In genomic region chr3:124702950-124703349, GRCh38 we compare ENCODE assay signal across 18 cellular contexts. TPM values are rescaled to one million over a fixed set of nuclear protein-coding genes. Genes with fewer than 3 reads are reported as not detected.
DNase-seq lines count a peak whose midpoint lies in the region; ATAC-seq, FAIRE-seq and TF ChIP-seq lines count a peak whose summit lies in the region.
"Had no signal": no experiment of that assay in that cellular context is flagged by ENCODE, and none has a peak within 500 bp of the region (broad histone marks: within the 10 kb centered on the region; RNA-seq: fewer than 3 reads in every experiment).

No MANE protein-coding gene starts in this region.

- no peak for TF ChIP-seq CTCF in HepG2 (CRISPR knock-in tag; IDR thresholded peaks at IDR 0.05)
- no peak for TF ChIP-seq CTCF in right lobe of liver (IDR thresholded peaks at IDR 0.05)

- CTCF ChIA-PET in HepG2 (lab: Yijun Ruan, JAX; ENCODE audit: low intra/inter-chr PET ratio, low total read pairs), result no interaction called here

- FAIRE-seq in HepG2 (lab: Jason Lieb, UNC) (no peak), RCC 7860 (lab: Jason Lieb, UNC) (peak; percentile 69)
- FAIRE-seq: D721Med, G401.6, GM12892, GM18507, HTR-8/SVneo had no signal

- H4K20me1 ChIP-seq in HepG2 (ENCODE audit: insufficient read depth, low read length), result no peaks in the 10 kb centered on the region

- no peak for DNase-seq in HepG2 (ENCODE audit: low spot score)
- no peak for DNase-seq in right lobe of liver
- peak; percentile 54 for DNase-seq in RCC 7860 (ENCODE audit: low spot score)
- DNase-seq in glomerular visceral epithelial cell (ENCODE audit: extremely low spot score), result peak; percentile 15
- DNase-seq: 8988T; Caco-2; CD4-positive, alpha-beta T cell; GM23248 had no signal

- H3K9ac ChIP-seq in HepG2 (ENCODE audit: insufficient read depth, low read depth, low read length), result no peak overlapping the region
- H3K9ac ChIP-seq: GM23248 had no signal

- H3K79me2 ChIP-seq in HepG2 (ENCODE audit: insufficient read depth, low read length), result peaks cover 10% of the 10 kb centered on the region

- ATAC-seq in HepG2, result no peak
- ATAC-seq in right lobe of liver, result no peak
- ATAC-seq in HG02973 (IDR thresholded peaks at IDR 0.05; ENCODE audit: unreplicated experiment), result no peak
- ATAC-seq in HG02981 (IDR thresholded peaks at IDR 0.05; ENCODE audit: unreplicated experiment), result no peak
- ATAC-seq in HG02885 (IDR thresholded peaks at IDR 0.05; ENCODE audit: poor library complexity, unreplicated experiment), result no peak

- no peaks in the 10 kb centered on the region for H3K36me3 ChIP-seq in HepG2 (replicated peaks in 1 of 2; ENCODE audit: control insufficient read depth in 1 of 2, insufficient read depth in 2 of 2, low read length in 2 of 2)
- H3K36me3 ChIP-seq in right lobe of liver, result no peaks in the 10 kb centered on the region
- H3K36me3 ChIP-seq: HAP-1 had no signal

- in situ Hi-C loops in HepG2 (cut with HindIII; ENCODE audit: extremely low pct_ligation_motif_present, low pct_unique_long_range_greater_than_20kb), result no loop called here

- H3K4me1 ChIP-seq in HepG2 (ENCODE audit: insufficient read depth, low read length) (peaks cover 57% of the 10 kb centered on the region), right lobe of liver (peaks cover 0 to 15% (median 1%) of the 10 kb centered on the region in 4 donors)
- H3K4me1 ChIP-seq: HAP-1 had no signal

- H3K9me3 ChIP-seq in HepG2 (ENCODE audit: low read length) (no peaks in the 10 kb centered on the region), right lobe of liver (no peaks in the 10 kb centered on the region)
- H3K9me3 ChIP-seq: Caco-2, HAP-1 had no signal

- 95% methylated on average over 7 of the region's 7 CpGs for WGBS in HepG2 (ENCODE audit: low lambda C conversion rate)
- WGBS in right lobe of liver (ENCODE audit: insufficient coverage, low coverage, low lambda C conversion rate, missing lambda C conversion rate), result 91% methylated on average over 6 of the region's 7 CpGs

- TF ChIP-seq EP300 in HepG2 (IDR thresholded peaks at IDR 0.05; ENCODE audit: low read depth in 2 of 2, low read length in 2 of 2), result no peak
- TF ChIP-seq EP300 in HepG2 (CRISPR knock-in tag; IDR thresholded peaks at IDR 0.05; ENCODE audit: borderline replicate concordance), result no peak

- POLR2A ChIA-PET in HepG2 (lab: Yijun Ruan, JAX), result no interaction called here

- no TSS peak for BruUV-seq in HepG2 (replicated peaks; lab: Mats Ljungman, UMichigan)

- no peak overlapping the region for H3K4me3 ChIP-seq in HepG2 (replicated peaks in 1 of 3; ENCODE audit: insufficient read depth in 1 of 3, low read depth in 2 of 3, low read length in 3 of 3)
- H3K4me3 ChIP-seq in right lobe of liver, result no peak overlapping the region
- H3K4me3 ChIP-seq: GM23248, HAP-1 had no signal

- intact Hi-C loops in HepG2 (cut with micrococcal nuclease; ENCODE audit: unreplicated experiment), result no loop called here
- intact Hi-C loops in right lobe of liver (cut with DNase I), result no loop called here

- no peak overlapping the region for H3K27ac ChIP-seq in HepG2 (ENCODE audit: extremely low read length, insufficient read depth, low read length)
- H3K27ac ChIP-seq in right lobe of liver, result no peak overlapping the region
- H3K27ac ChIP-seq: C4-2B, GM23248 had no signal

- H2AFZ ChIP-seq in HepG2 (ENCODE audit: low read length), result no peak overlapping the region
- H2AFZ ChIP-seq: GM23248 had no signal

- H3K27me3 ChIP-seq in HepG2 (ENCODE audit: control insufficient read depth in 1 of 2, insufficient read depth in 2 of 2, low read length in 2 of 2) (no peaks in the 10 kb centered on the region; a peak in 1 of 5 replicates), right lobe of liver (no peaks in the 10 kb centered on the region)

- no peak for TF ChIP-seq POLR2A in HepG2 (IDR thresholded peaks at IDR 0.05; ENCODE audit: insufficient read depth in 1 of 2, low read depth in 2 of 2, low read length in 2 of 2)
- TF ChIP-seq POLR2A in right lobe of liver (IDR thresholded peaks at IDR 0.05), result no peak

- TF ChIP-seq RAD21 in HepG2 (CRISPR knock-in tag; IDR thresholded peaks at IDR 0.05), result no peak

- peak overlapping the region; percentile 16; the same call in 1 of the 2 replicates for H3K4me2 ChIP-seq in HepG2 (ENCODE audit: low read depth, low read length)

TF ChIP-seq in HepG2, 621 proteins besides CTCF, POLR2A, EP300 and RAD21 (continues in another document):
- no peak for TF ChIP-seq GPBP1L1 (CRISPR knock-in tag; IDR thresholded peaks at IDR 0.05)
- no peak for TF ChIP-seq ZNF710 (CRISPR knock-in tag; IDR thresholded peaks at IDR 0.05; ENCODE audit: borderline replicate concordance)

RNA-seq across cellular contexts. Expression of gene UMPS, which starts 27.3 kb away (rescaled TPM):
- total RNA-seq in HepG2 (2016; rRNA removed; fragmentation: Illumina TruSeq; extraction: Trizol), result 74.2 and 117 TPM in 2 replicates
- total RNA-seq in HepG2 (2016; cell fraction: cytosol; rRNA removed; fragmentation: Illumina TruSeq; extraction: Trizol; ENCODE audit: low read depth), result 28.7 and 31.7 TPM in 2 replicates
- total RNA-seq in HepG2 (2016; cell fraction: insoluble cytoplasmic fraction; rRNA removed; fragmentation: Illumina TruSeq; extraction: Trizol), result 78.4 and 116 TPM in 2 replicates
- 34.6 and 40.8 TPM in 2 replicates for total RNA-seq in HepG2 (2016; cell fraction: membrane; rRNA removed; fragmentation: Illumina TruSeq; extraction: Trizol)
- total RNA-seq in HepG2 (2016; cell fraction: nucleus; rRNA removed; fragmentation: Illumina TruSeq; extraction: Trizol), result 44.6 and 58.8 TPM in 2 replicates
- 45.6 and 52.7 TPM in 2 replicates for polyA plus RNA-seq in HepG2 (2011; rRNA removed)
- polyA plus RNA-seq in HepG2 (2011; cell fraction: cytosol; rRNA removed), result 38.1 and 45.2 TPM in 2 replicates
- polyA plus RNA-seq in HepG2 (2011; cell fraction: nucleus; rRNA removed), result 17.0 and 19.5 TPM in 2 replicates
- 35.5 and 38.6 TPM in 2 replicates for polyA plus RNA-seq in HepG2 (2012)
- 5.6 and 7.5 TPM in 2 replicates for polyA plus RNA-seq in HepG2 (2016; cell fraction: cytosol; fragmentation: Illumina TruSeq; extraction: Trizol; ENCODE audit: low read depth)
- polyA plus RNA-seq in HepG2 (2016; cell fraction: insoluble cytoplasmic fraction; fragmentation: Illumina TruSeq; extraction: Trizol; ENCODE audit: low read depth), result 104 and 112 TPM in 2 replicates
- 11.5 and 11.6 TPM in 2 replicates for polyA plus RNA-seq in HepG2 (2016; cell fraction: membrane; fragmentation: Illumina TruSeq; extraction: Trizol; ENCODE audit: low read depth)
- polyA plus RNA-seq in HepG2 (2016; cell fraction: nucleus; fragmentation: Illumina TruSeq; extraction: Trizol; ENCODE audit: insufficient read depth, low read depth), result 57.0 and 64.6 TPM in 2 replicates
- polyA minus RNA-seq in HepG2 (2011; rRNA and poly(A)+ RNA removed; ENCODE audit: low replicate concordance), result 37.2 and 57.0 TPM in 2 replicates
- polyA minus RNA-seq in HepG2 (2011; cell fraction: cytosol; rRNA and poly(A)+ RNA removed), result 89.0 and 103 TPM in 2 replicates
- 47.1 and 56.3 TPM in 2 replicates for polyA minus RNA-seq in HepG2 (2011; cell fraction: nucleus; rRNA and poly(A)+ RNA removed)
- 10 to 100 TPM; 17.5 to 29.9 (median 25.5) TPM for total RNA-seq in right lobe of liver

Comparison
In these comparisons a context has a peak if more than half of its experiments do, and no peak if none do; other contexts are left out.
1. DNase-seq: peak in RCC 7860 (single experiment) and glomerular visceral epithelial cell (single experiment); none in HepG2 (single experiment) and right lobe of liver (0 of 3).